ENCODE assay signal across 9 cellular contexts in genomic region chr2:56130463-56131070, GRCh38. TPM values are rescaled to one million over a fixed set of nuclear protein-coding genes. Genes with fewer than 3 reads are reported as not detected.
A peak's percentile ranks its signal among the peaks of the same experiment; 100 is the strongest.
DNase-seq lines count a peak whose midpoint lies in the region; ATAC-seq and TF ChIP-seq lines count a peak whose summit lies in the region.
"Had no signal": no experiment of that assay in that cellular context is flagged by ENCODE, and none has a peak within 500 bp of the region (broad histone marks: within the 10 kb centered on the region; RNA-seq: fewer than 3 reads in every experiment).

No MANE protein-coding gene starts in this region.

- DNase-seq in AG08396 (ENCODE audit: low spot score) (peak; percentile 34), NCI-H2196 treated with DMSO at 0.1 percent for 48 hours (lab: John Stamatoyannopoulos, UW; ENCODE audit: unreplicated experiment) (peak; percentile 1), choroid plexus epithelial cell (ENCODE audit: low read depth) (peak; percentile 74), middle frontal gyrus (ENCODE audit: extremely low spot score, low spot score) (peak; percentile 27)
- DNase-seq in stimulated activated CD4-positive, alpha-beta T cell treated with anti-CD3 and anti-CD28 coated beads, Interleukin-4, amount 100 ng/mL, for 1 hour: no peak
- no peak for DNase-seq in activated CD4-positive, alpha-beta memory T cell treated with anti-CD3 and anti-CD28 coated beads for 36 hours

- H3K27ac Mint-ChIP-seq in activated CD4-positive, alpha-beta memory T cell treated with anti-CD3 and anti-CD28 coated beads for 36 hours: no peak overlapping the region

- no peaks in the 10 kb centered on the region for H3K4me1 Mint-ChIP-seq in activated CD4-positive, alpha-beta memory T cell treated with anti-CD3 and anti-CD28 coated beads for 36 hours (ENCODE audit: low read depth)
- H3K4me1 Mint-ChIP-seq: central memory CD8-positive, alpha-beta T cell had no signal

- H3K4me3 Mint-ChIP-seq in activated CD4-positive, alpha-beta memory T cell treated with anti-CD3 and anti-CD28 coated beads for 36 hours: no peak overlapping the region
- H3K4me3 Mint-ChIP-seq: central memory CD8-positive, alpha-beta T cell had no signal

- no peaks in the 10 kb centered on the region for H3K9me3 Mint-ChIP-seq in activated CD4-positive, alpha-beta memory T cell treated with anti-CD3 and anti-CD28 coated beads for 36 hours
- H3K9me3 Mint-ChIP-seq: central memory CD8-positive, alpha-beta T cell had no signal

- H3K4me3 ChIP-seq in choroid plexus epithelial cell (ENCODE audit: low read depth, low read length): no peak overlapping the region

- no peaks in the 10 kb centered on the region for H3K36me3 Mint-ChIP-seq in activated CD4-positive, alpha-beta memory T cell treated with anti-CD3 and anti-CD28 coated beads for 36 hours

- intact Hi-C loops in activated CD4-positive, alpha-beta memory T cell treated with anti-CD3 and anti-CD28 coated beads for 36 hours (cut with micrococcal nuclease): loop anchor here (5.0 kb wide), 1 partner anchor 1387 kb away; no protein-coding TSS in a partner anchor

- POLR2A ChIA-PET in activated CD4-positive, alpha-beta memory T cell treated with anti-CD3 and anti-CD28 coated beads for 36 hours (lab: Charles Lee): no interaction called here

- CTCF ChIA-PET in activated CD4-positive, alpha-beta memory T cell treated with anti-CD3 and anti-CD28 coated beads for 36 hours (lab: Charles Lee): no interaction called here

- TF ChIP-seq CTCF in choroid plexus epithelial cell (conservative IDR thresholded peaks at IDR 0.05; ENCODE audit: low read depth, low read length): peak; percentile 92

- peak; percentile 74 for ATAC-seq in GM18867 (IDR thresholded peaks at IDR 0.05; ENCODE audit: unreplicated experiment)
- ATAC-seq in GM19023 (IDR thresholded peaks at IDR 0.05; ENCODE audit: unreplicated experiment): no peak

- H3K27me3 Mint-ChIP-seq in activated CD4-positive, alpha-beta memory T cell treated with anti-CD3 and anti-CD28 coated beads for 36 hours: no peaks in the 10 kb centered on the region
- H3K27me3 Mint-ChIP-seq: central memory CD8-positive, alpha-beta T cell had no signal

RNA-seq across cellular contexts. Expression of gene CCDC85A, which starts 53.2 kb away (rescaled TPM):
- not detected for total RNA-seq in activated CD4-positive, alpha-beta memory T cell treated with anti-CD3 and anti-CD28 coated beads for 36 hours

Comparison
In these comparisons a context has a peak if more than half of its experiments do, and no peak if none do; other contexts are left out.
1. DNase-seq: peak in AG08396 (single experiment), NCI-H2196 treated with DMSO at 0.1 percent for 48 hours (single experiment), choroid plexus epithelial cell (single experiment) and middle frontal gyrus (single experiment); none in stimulated activated CD4-positive, alpha-beta T cell treated with anti-CD3 and anti-CD28 coated beads, Interleukin-4, amount 100 ng/mL, for 1 hour (single experiment) and activated CD4-positive, alpha-beta memory T cell treated with anti-CD3 and anti-CD28 coated beads for 36 hours (single experiment).